In genomic region chr17:17048106-17048505, GRCh38 we compare ENCODE assay signal across 23 cellular contexts. TPM values are rescaled to one million over a fixed set of nuclear protein-coding genes. Genes with fewer than 3 reads are reported as not detected.
DNase-seq lines count a peak whose midpoint lies in the region; ATAC-seq and TF ChIP-seq lines count a peak whose summit lies in the region.
"Had no signal": no experiment of that assay in that cellular context is flagged by ENCODE, and none has a peak within 500 bp of the region (broad histone marks: within the 10 kb centered on the region; RNA-seq: fewer than 3 reads in every experiment).

No MANE protein-coding gene starts in this region.

- peaks cover 81% of the 10 kb centered on the region for H3K4me1 Mint-ChIP-seq in chondrocyte (ENCODE audit: low read depth)

- H3K27ac Mint-ChIP-seq in chondrocyte (ENCODE audit: unreplicated experiment): peak overlapping the region; percentile 82

- H3K27me3 ChIP-seq in BLaER1 (no peaks in the 10 kb centered on the region), DND-41 (ENCODE audit: insufficient read depth, low read length, poor library complexity) (no peaks in the 10 kb centered on the region), trophoblast cell (ENCODE audit: insufficient read depth, low read length) (no peaks in the 10 kb centered on the region)
- H3K27me3 ChIP-seq: esophagus muscularis mucosa, right lobe of liver, suprapubic skin had no signal

- no peak overlapping the region for H2BK12ac ChIP-seq in trophoblast cell (ENCODE audit: low read length)

- H3K36me3 Mint-ChIP-seq in chondrocyte (ENCODE audit: low read depth): no peaks in the 10 kb centered on the region
- H3K36me3 Mint-ChIP-seq: IgD-negative memory B cell had no signal

- H3K79me2 ChIP-seq in DND-41 (ENCODE audit: insufficient read depth, low read length): peaks cover 98% of the 10 kb centered on the region
- H3K79me2 ChIP-seq in trophoblast cell (ENCODE audit: control insufficient read depth, insufficient read depth, low read length, poor library complexity): peaks cover 25% of the 10 kb centered on the region

- no peaks in the 10 kb centered on the region for H3K27me3 Mint-ChIP-seq in chondrocyte (ENCODE audit: low read depth)
- H3K27me3 Mint-ChIP-seq: IgD-negative memory B cell had no signal

- H3K36me3 ChIP-seq in BLaER1: no peaks in the 10 kb centered on the region; the same call in 1 of the 2 replicates
- H3K36me3 ChIP-seq in DND-41 (ENCODE audit: insufficient read depth, low read length): peaks cover 7% of the 10 kb centered on the region; the same call in 1 of the 2 replicates
- H3K36me3 ChIP-seq in trophoblast cell (ENCODE audit: control insufficient read depth in 1 of 2, insufficient read depth in 2 of 2, low read length in 2 of 2): peaks cover 0 to 6% of the 10 kb centered on the region in 2 experiments
- H3K36me3 ChIP-seq: esophagus muscularis mucosa, right lobe of liver, suprapubic skin had no signal

- no peak overlapping the region for H4K91ac ChIP-seq in trophoblast cell (ENCODE audit: low read depth, low read length)

- DNase-seq in DND-41: no peak
- DNase-seq in chondrocyte (ENCODE audit: low spot score): peak; percentile 22
- no peak for DNase-seq in trophoblast cell
- no peak for DNase-seq in cortex of kidney (lab: John Stamatoyannopoulos, UW)
- DNase-seq in substantia nigra (lab: John Stamatoyannopoulos, UW): no peak
- DNase-seq in UCSD-AML1 (lab: John Stamatoyannopoulos, UW; ENCODE audit: unreplicated experiment): no peak
- DNase-seq in middle frontal gyrus (ENCODE audit: extremely low spot score, low spot score): no peak
- DNase-seq: activated CD8-positive, alpha-beta memory T cell treated with anti-CD3 and anti-CD28 coated beads, Interleukin-2, amount 50 U/mL, for 4 hours; activated naive CD4-positive, alpha-beta T cell; AML-193; DMS 273 treated with DMSO at 0.1 percent for 48 hours; GM23248; NCI-H1694 treated with DMSO at 0.1 percent for 48 hours; NCI-H226; NK-92 treated with Interleukin-12 subunit alpha and Interleukin-12 subunit beta, amount 100 ng/mL, for 24 hours; stimulated activated CD4-positive, alpha-beta T cell treated with anti-CD3 and anti-CD28 coated beads, Interleukin-2, amount 100 ng/mL, for 24 hours; T-helper 1 cell had no signal

- H2AK5ac ChIP-seq in trophoblast cell (ENCODE audit: low read length): no peak overlapping the region

- H3K18ac ChIP-seq in trophoblast cell (ENCODE audit: low read length): no peak overlapping the region

- H3K9me3 Mint-ChIP-seq in chondrocyte (ENCODE audit: low read depth): no peaks in the 10 kb centered on the region
- H3K9me3 Mint-ChIP-seq: IgD-negative memory B cell had no signal

- H4K12ac ChIP-seq in trophoblast cell (ENCODE audit: low read depth, low read length): no peak overlapping the region

- no peak overlapping the region for H4K8ac ChIP-seq in trophoblast cell (ENCODE audit: low read depth, low read length)

- TF ChIP-seq CTCF in DND-41 (IDR thresholded peaks at IDR 0.05; ENCODE audit: borderline replicate concordance, extremely low read depth, low read length, poor library complexity, severe bottlenecking) (no peak), chondrocyte (IDR thresholded peaks at IDR 0.05) (no peak)

- H3K79me1 ChIP-seq in trophoblast cell (ENCODE audit: low read length): peaks cover 6% of the 10 kb centered on the region

- H2AFZ ChIP-seq in DND-41 (ENCODE audit: low read depth, low read length) (no peak overlapping the region), trophoblast cell (ENCODE audit: insufficient read depth, low read length, poor library complexity) (no peak overlapping the region)
- H2AFZ ChIP-seq: GM23248 had no signal

- H2BK120ac ChIP-seq in trophoblast cell (ENCODE audit: insufficient read depth, low read length, poor library complexity): no peak overlapping the region

- ATAC-seq in DND-41 (ENCODE audit: insufficient read depth, low read depth): no peak
- ATAC-seq: right lobe of liver had no signal

- H3K23ac ChIP-seq in trophoblast cell (ENCODE audit: low read length): no peak overlapping the region

- H3K9me3 ChIP-seq in BLaER1 (no peaks in the 10 kb centered on the region), DND-41 (ENCODE audit: insufficient read depth, low read length, severe bottlenecking) (no peaks in the 10 kb centered on the region), trophoblast cell (ENCODE audit: insufficient read depth, low read depth, low read length) (peaks cover 1% of the 10 kb centered on the region)
- H3K9me3 ChIP-seq: esophagus muscularis mucosa, right lobe of liver, suprapubic skin had no signal

- H3K14ac ChIP-seq in trophoblast cell (ENCODE audit: low read length): no peak overlapping the region

- no CpG with 5 or more reads among the region's 6 CpGs for WGBS in trophoblast cell (ENCODE audit: extremely low coverage, insufficient coverage, insufficient read length)

- no peak overlapping the region for H3K4me3 Mint-ChIP-seq in chondrocyte (ENCODE audit: unreplicated experiment)

- H3K4me2 ChIP-seq in BLaER1 (peak overlapping the region; percentile 96), DND-41 (ENCODE audit: insufficient read depth, low read length) (peak overlapping the region; percentile 14; the same call in 1 of the 2 replicates), trophoblast cell (ENCODE audit: low read length) (no peak overlapping the region)

- no peak overlapping the region for H2BK5ac ChIP-seq in trophoblast cell (ENCODE audit: low read depth, low read length, poor library complexity)

- H3K4me1 ChIP-seq in BLaER1: peaks cover 86% of the 10 kb centered on the region
- peaks cover 36% of the 10 kb centered on the region for H3K4me1 ChIP-seq in DND-41 (ENCODE audit: insufficient read depth, low read length)
- H3K4me1 ChIP-seq in trophoblast cell (ENCODE audit: control insufficient read depth in 1 of 2, insufficient read depth in 2 of 2, low read length in 2 of 2): peaks cover 16 to 34% of the 10 kb centered on the region in 2 experiments

- H3K4me3 ChIP-seq in BLaER1 (no peak overlapping the region), DND-41 (ENCODE audit: low read depth in 1 of 2, low read length in 2 of 2) (no peak overlapping the region), trophoblast cell (ENCODE audit: low read depth, low read length) (no peak overlapping the region)
- H3K4me3 ChIP-seq: esophagus muscularis mucosa, GM23248, right lobe of liver, suprapubic skin had no signal

- H3K27ac ChIP-seq in BLaER1: peak overlapping the region; percentile 86
- H3K27ac ChIP-seq in DND-41 (ENCODE audit: low read length): no peak overlapping the region
- no peak overlapping the region for H3K27ac ChIP-seq in trophoblast cell (ENCODE audit: low read depth, low read length)
- H3K27ac ChIP-seq in substantia nigra (ENCODE audit: low read depth, low read length, poor library complexity, severe bottlenecking): no peak overlapping the region
- H3K27ac ChIP-seq: HL-60, right lobe of liver, suprapubic skin had no signal

- peak overlapping the region; percentile 97 for H3K4ac ChIP-seq in trophoblast cell (ENCODE audit: low read depth, low read length)

- H3K9ac ChIP-seq in BLaER1: peak overlapping the region; percentile 39; the same call in 1 of the 2 replicates
- H3K9ac ChIP-seq in DND-41 (ENCODE audit: low read depth, low read length): no peak overlapping the region
- H3K9ac ChIP-seq in trophoblast cell (ENCODE audit: low read length): no peak overlapping the region
- H3K9ac ChIP-seq: GM23248 had no signal

- H4K20me1 ChIP-seq in BLaER1: peaks cover 97% of the 10 kb centered on the region
- H4K20me1 ChIP-seq in DND-41 (ENCODE audit: insufficient read depth, low read length): peaks cover 85% of the 10 kb centered on the region

RNA-seq across cellular contexts. Expression of gene MPRIP, which starts 5.8 kb away (rescaled TPM):
- total RNA-seq in chondrocyte: 197 to 352 TPM (median 345 TPM) in 3 replicates
- polyA plus RNA-seq in trophoblast cell (2013): 200 and 203 TPM in 2 replicates
